27 cellular contexts compared by ENCODE assay signal in genomic region chrX:38206542-38206941, GRCh38. TPM values are rescaled to one million over a fixed set of nuclear protein-coding genes. Genes with fewer than 3 reads are reported as not detected.
DNase-seq lines count a peak whose midpoint lies in the region; ATAC-seq and TF ChIP-seq lines count a peak whose summit lies in the region.
"Had no signal": no experiment of that assay in that cellular context is flagged by ENCODE, and none has a peak within 500 bp of the region (broad histone marks: within the 10 kb centered on the region; RNA-seq: fewer than 3 reads in every experiment).

No MANE protein-coding gene starts in this region.

- H3K27me3 ChIP-seq in skeletal muscle satellite cell (ENCODE audit: control insufficient read depth, insufficient read depth, low read length): no peaks in the 10 kb centered on the region
- H3K27me3 ChIP-seq: MG63, neural progenitor cell, right lobe of liver had no signal

- H3K4me3 ChIP-seq in NB4 (ENCODE audit: low read depth, low read length) (no peak overlapping the region), fibroblast of mammary gland (ENCODE audit: control insufficient read depth, low read depth, low read length) (no peak overlapping the region), skeletal muscle satellite cell (ENCODE audit: low read length) (no peak overlapping the region)
- H3K4me3 ChIP-seq: heart right ventricle, lung, MG63, neural progenitor cell, right lobe of liver had no signal

- DNase-seq in G401 (ENCODE audit: low spot score) (peak; percentile 19), NB4 (ENCODE audit: low read depth) (peak; percentile 15), fibroblast of mammary gland (ENCODE audit: low read depth) (peak; percentile 43), GM20000 (ENCODE audit: low spot score) (no peak)
- DNase-seq in activated CD4-positive, alpha-beta T cell treated with anti-CD3 and anti-CD28 coated beads, Interleukin-2, amount 50 U/mL, for 1 hour: no peak
- DNase-seq: activated CD4-positive, alpha-beta T cell treated with anti-CD3 and anti-CD28 coated beads, Interleukin-2, amount 10 ng/mL, durations not matched to agents 7 days and 5 days; activated naive CD4-positive, alpha-beta T cell; activated T-cell treated with anti-CD3 and anti-CD28 coated beads, Interleukin-2, amount 50 U/mL, for 72 hours; CD4-positive, CD25-positive, alpha-beta regulatory T cell; effector CD4-positive, alpha-beta T cell; heart right ventricle; kidney glomerular epithelial cell; MG63; NCI-H1694; NCI-H2171; NCI-H510A treated with DMSO at 0.1 percent for 48 hours; NK-92 treated with Interleukin-12 subunit alpha and Interleukin-12 subunit beta, amount 100 ng/mL, for 24 hours; posterior cingulate gyrus; right lobe of liver; SHP77; stimulated activated CD4-positive, alpha-beta T cell treated with anti-CD3 and anti-CD28 coated beads, Interleukin-4, amount 100 ng/mL, for 24 hours; T1000 had no signal

- H3K4me1 ChIP-seq in skeletal muscle satellite cell (ENCODE audit: control insufficient read depth, insufficient read depth, low read length): peaks cover 18% of the 10 kb centered on the region
- H3K4me1 ChIP-seq: neural progenitor cell, right lobe of liver had no signal

- ATAC-seq in HG03571 (IDR thresholded peaks at IDR 0.05; ENCODE audit: unreplicated experiment): no peak
- ATAC-seq: activated T-cell treated with anti-CD3 and anti-CD28 coated beads, Interleukin-2, amount 50 U/mL, for 72 hours; right lobe of liver; stimulated activated memory B cell treated with anti-CD40 and anti-IgM and Interleukin-4, amounts not matched to agents 10 μg/mL and 1 μg/mL and 100 μg/mL, for 72 hours had no signal

- no peak for TF ChIP-seq CTCF in NB4 (IDR thresholded peaks at IDR 0.05; ENCODE audit: low read depth, low read length)
- no peak for TF ChIP-seq CTCF in fibroblast of mammary gland (conservative IDR thresholded peaks at IDR 0.05; ENCODE audit: control insufficient read depth, insufficient read depth, low read depth, low read length)
- no peak for TF ChIP-seq CTCF in GM20000 (IDR thresholded peaks at IDR 0.05; ENCODE audit: extremely low read depth, missing control alignments)

- H3K4me2 ChIP-seq in skeletal muscle satellite cell (ENCODE audit: low read length): peak overlapping the region; percentile 47
- H3K4me2 ChIP-seq: neural progenitor cell had no signal

- H3K9me3 ChIP-seq in skeletal muscle satellite cell (replicated peaks; ENCODE audit: low read length): no peaks in the 10 kb centered on the region
- H3K9me3 ChIP-seq: MG63, right lobe of liver had no signal

- in situ Hi-C loops in G401 (cut with HindIII; ENCODE audit: low sequenced_read_pairs): no loop called here

- no peak overlapping the region for H3K9ac ChIP-seq in skeletal muscle satellite cell (ENCODE audit: low read depth, low read length)
- H3K9ac ChIP-seq: neural progenitor cell had no signal

- no peaks in the 10 kb centered on the region for H3K36me3 ChIP-seq in skeletal muscle satellite cell (ENCODE audit: insufficient read depth, low read length)
- H3K36me3 ChIP-seq: heart right ventricle, MG63, neural progenitor cell, right lobe of liver had no signal

- TF ChIP-seq POLR2A in NB4 (IDR thresholded peaks at IDR 0.05; ENCODE audit: extremely low read depth, insufficient read length): no peak

RNA-seq across cellular contexts. Expression of gene SRPX, which starts 14.1 kb away (rescaled TPM):
- total RNA-seq in G401 (2014; rRNA removed; shearing (Covaris generic)): not detected in 2 replicates
- total RNA-seq in skeletal muscle satellite cell (2012; rRNA removed): 222 and 270 TPM in 2 replicates
- total RNA-seq: activated T-cell treated with anti-CD3 and anti-CD28 coated beads, Interleukin-2, amount 50 U/mL, for 72 hours; CD4-positive, CD25-positive, alpha-beta regulatory T cell had no signal

Comparison
In these comparisons a context has a peak if more than half of its experiments do, and no peak if none do; other contexts are left out.
1. DNase-seq: peak in G401 (single experiment), NB4 (single experiment) and fibroblast of mammary gland (single experiment); none in activated CD4-positive, alpha-beta T cell treated with anti-CD3 and anti-CD28 coated beads, Interleukin-2, amount 50 U/mL, for 1 hour (single experiment) and GM20000 (single experiment).